In genomic region chr1:160952129-160952510, GRCh38 we compare ENCODE assay signal across 18 cellular contexts. TPM values are rescaled to one million over a fixed set of nuclear protein-coding genes. Genes with fewer than 3 reads are reported as not detected.
"Had no signal": no experiment of that assay in that cellular context is flagged by ENCODE, and none has a peak within 500 bp of the region (broad histone marks: within the 10 kb centered on the region; RNA-seq: fewer than 3 reads in every experiment).

No MANE protein-coding gene starts in this region.

- H3K27ac ChIP-seq: ascending aorta, gastrocnemius medialis, heart left ventricle, left ventricle myocardium inferior, neural progenitor cell, right lobe of liver, spleen, thoracic aorta, upper lobe of right lung had no signal

- H3K9me3 ChIP-seq: ascending aorta, gastrocnemius medialis, heart left ventricle, left ventricle myocardium inferior, right lobe of liver, spleen, thoracic aorta, upper lobe of right lung had no signal

- H3K4me3 Mint-ChIP-seq: activated naive CD4-positive, alpha-beta T cell treated with anti-CD3 and anti-CD28 coated beads, Interleukin-2, amount 50 U/mL, for 24 hours; activated T-cell treated with anti-CD3 and anti-CD28 coated beads, Interleukin-2, amount 50 U/mL, for 72 hours; naive thymus-derived CD4-positive, alpha-beta T cell; stimulated activated memory B cell treated with anti-CD40 and anti-IgM and Interleukin-4, amounts not matched to agents 10 μg/mL and 1 μg/mL and 100 μg/mL, for 72 hours had no signal

- DNase-seq: cortex of kidney, gastrocnemius medialis had no signal

- H3K36me3 Mint-ChIP-seq: activated naive CD4-positive, alpha-beta T cell treated with anti-CD3 and anti-CD28 coated beads, Interleukin-2, amount 50 U/mL, for 24 hours; naive thymus-derived CD4-positive, alpha-beta T cell; neural progenitor cell; stimulated activated memory B cell treated with anti-CD40 and anti-IgM and Interleukin-4, amounts not matched to agents 10 μg/mL and 1 μg/mL and 100 μg/mL, for 72 hours had no signal

- H3K27me3 Mint-ChIP-seq: activated naive CD4-positive, alpha-beta T cell treated with anti-CD3 and anti-CD28 coated beads, Interleukin-2, amount 50 U/mL, for 24 hours; naive thymus-derived CD4-positive, alpha-beta T cell; stimulated activated memory B cell treated with anti-CD40 and anti-IgM and Interleukin-4, amounts not matched to agents 10 μg/mL and 1 μg/mL and 100 μg/mL, for 72 hours had no signal

- H3K9me3 Mint-ChIP-seq: activated naive CD4-positive, alpha-beta T cell treated with anti-CD3 and anti-CD28 coated beads, Interleukin-2, amount 50 U/mL, for 24 hours; activated T-cell treated with anti-CD3 and anti-CD28 coated beads, Interleukin-2, amount 50 U/mL, for 72 hours; naive thymus-derived CD4-positive, alpha-beta T cell; stimulated activated memory B cell treated with anti-CD40 and anti-IgM and Interleukin-4, amounts not matched to agents 10 μg/mL and 1 μg/mL and 100 μg/mL, for 72 hours had no signal

- H3K27me3 ChIP-seq: ascending aorta, gastrocnemius medialis, neural progenitor cell, right lobe of liver, upper lobe of right lung had no signal

- H3K4me3 ChIP-seq: ascending aorta, gastrocnemius medialis, heart left ventricle, left ventricle myocardium inferior, neural progenitor cell, right lobe of liver, spleen, thoracic aorta, upper lobe of right lung had no signal

- H3K36me3 ChIP-seq: ascending aorta, gastrocnemius medialis, heart left ventricle, left ventricle myocardium inferior, neural progenitor cell, right lobe of liver, spleen, thoracic aorta, upper lobe of right lung had no signal

- H3K4me1 ChIP-seq: ascending aorta, gastrocnemius medialis, upper lobe of right lung had no signal

- H3K27ac Mint-ChIP-seq: activated T-cell treated with anti-CD3 and anti-CD28 coated beads, Interleukin-2, amount 50 U/mL, for 72 hours; neural progenitor cell had no signal

- ATAC-seq: gastrocnemius medialis had no signal

RNA-seq across cellular contexts. Expression of gene ITLN2, which starts 2.5 kb away (rescaled TPM):
- total RNA-seq: activated T-cell treated with anti-CD3 and anti-CD28 coated beads, Interleukin-2, amount 50 U/mL, for 72 hours; ascending aorta; endothelial cell of umbilical vein; gastrocnemius medialis; kidney epithelial cell; mucosa of gallbladder; naive thymus-derived CD4-positive, alpha-beta T cell; osteocyte; spleen had no signal
- polyA plus RNA-seq: naive thymus-derived CD4-positive, alpha-beta T cell; spleen had no signal
